ENCODE assay signal across 18 cellular contexts in the genomic region with DNA sequence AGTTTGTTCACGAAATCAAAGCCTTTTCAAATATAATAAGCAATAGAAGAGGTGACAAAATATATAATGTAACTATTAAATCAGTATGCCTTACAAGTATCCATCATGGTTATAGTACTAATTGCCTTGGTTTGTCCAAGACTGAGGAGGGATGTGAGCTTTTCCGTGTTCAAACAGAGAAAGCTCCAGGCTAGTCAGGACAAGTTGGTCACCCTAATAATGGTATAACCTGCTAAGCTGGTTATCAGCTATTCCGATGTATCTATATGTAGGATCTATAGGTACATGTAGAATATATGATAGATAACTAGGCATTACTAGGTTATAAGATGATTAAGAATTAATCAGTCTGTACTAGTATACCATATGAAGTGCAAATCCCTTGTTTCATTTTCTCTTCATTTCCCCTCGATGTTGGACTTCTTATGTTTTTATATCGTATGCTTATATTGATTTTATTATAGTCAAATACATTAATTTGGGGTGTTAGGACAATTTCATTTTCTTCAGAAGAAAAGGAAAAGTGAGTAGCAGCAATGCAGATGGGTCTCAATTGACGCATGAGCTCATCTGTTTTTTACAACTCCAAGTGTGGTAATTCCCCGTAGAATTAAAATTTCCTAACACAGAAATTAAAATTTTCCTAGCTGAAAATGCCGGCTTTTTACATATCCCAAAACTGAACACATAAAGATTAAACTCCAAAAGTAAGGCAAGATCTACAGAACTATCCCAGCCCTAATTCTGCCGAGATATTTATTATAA.
DNase-seq lines count a peak whose midpoint lies in the region; ATAC-seq and TF ChIP-seq lines count a peak whose summit lies in the region.
"Had no signal": no experiment of that assay in that cellular context is flagged by ENCODE, and none has a peak within 500 bp of the region (broad histone marks: within the 10 kb centered on the region; RNA-seq: fewer than 3 reads in every experiment).

No MANE protein-coding gene starts in this region.

- CTCF ChIA-PET in CD8-positive, alpha-beta T cell (lab: Charles Lee): no interaction called here

- no peak for TF ChIP-seq POLR2A in heart left ventricle (IDR thresholded peaks at IDR 0.05)

- H3K27ac ChIP-seq in heart left ventricle (peak overlapping the region in 9 of 12 donors; percentile 8 to 55 (median 24)), right cardiac atrium (ENCODE audit: low read length) (no peak overlapping the region), heart right ventricle (peak overlapping the region in 8 of 10 donors; percentile 3 to 59 (median 51)), psoas muscle (peak overlapping the region; percentile 53), brain microvascular endothelial cell (no peak overlapping the region)
- H3K27ac ChIP-seq in CD8-positive, alpha-beta T cell (ENCODE audit: low read depth, low read length): no peak overlapping the region
- H3K27ac ChIP-seq: A549 had no signal

- no peak overlapping the region for H3K4me3 ChIP-seq in heart left ventricle
- H3K4me3 ChIP-seq in right cardiac atrium (ENCODE audit: low read length): no peak overlapping the region
- no peak overlapping the region for H3K4me3 ChIP-seq in heart right ventricle
- H3K4me3 ChIP-seq in psoas muscle: no peak overlapping the region
- H3K4me3 ChIP-seq in brain microvascular endothelial cell (ENCODE audit: low read depth, low read length): no peak overlapping the region
- no peak overlapping the region for H3K4me3 ChIP-seq in CD8-positive, alpha-beta T cell (ENCODE audit: low read depth, low read length)
- H3K4me3 ChIP-seq: A549 had no signal

- H3K36me3 Mint-ChIP-seq in CD8-positive, alpha-beta T cell: peaks cover 35% of the 10 kb centered on the region
- H3K36me3 Mint-ChIP-seq: CD14-positive monocyte had no signal

- in situ Hi-C loops in brain microvascular endothelial cell (cut with HindIII; ENCODE audit: low pct_ligation_motif_present, low sequenced_read_pairs): no loop called here

- WGBS in heart left ventricle, 4 donors: 88 to 92% (median 91%) methylated on average over 9 of the region's 9 CpGs
- 87% methylated on average over 9 of the region's 9 CpGs for WGBS in right cardiac atrium
- 91 to 94% methylated on average over 9 of the region's 9 CpGs for WGBS in heart right ventricle, 2 donors
- WGBS in psoas muscle, 3 donors: 71 to 88% (median 77%) methylated on average over 9 of the region's 9 CpGs

- H3K27me3 ChIP-seq in heart left ventricle: no peaks in the 10 kb centered on the region
- H3K27me3 ChIP-seq in right cardiac atrium (ENCODE audit: control insufficient read depth, insufficient read depth): no peaks in the 10 kb centered on the region
- H3K27me3 ChIP-seq in heart right ventricle: no peaks in the 10 kb centered on the region
- no peaks in the 10 kb centered on the region for H3K27me3 ChIP-seq in psoas muscle (ENCODE audit: insufficient read depth in 3 of 3, low read length in 2 of 3)
- no peaks in the 10 kb centered on the region for H3K27me3 ChIP-seq in brain microvascular endothelial cell (replicated peaks)
- no peaks in the 10 kb centered on the region for H3K27me3 ChIP-seq in CD8-positive, alpha-beta T cell (ENCODE audit: insufficient read depth, low read length)

- H3K9me3 Mint-ChIP-seq in CD8-positive, alpha-beta T cell: no peaks in the 10 kb centered on the region
- H3K9me3 Mint-ChIP-seq: CD14-positive monocyte, IgD-negative memory B cell had no signal

- intact Hi-C loops in heart left ventricle (cut with DNase I) (no loop called here), right cardiac atrium (cut with DNase I) (no loop called here), heart right ventricle (cut with DNase I) (no loop called here), psoas muscle (cut with DNase I) (no loop called here)
- intact Hi-C loops in CD8-positive, alpha-beta T cell (cut with DNase I, micrococcal nuclease): no loop called here

- H3K4me1 ChIP-seq in heart left ventricle: peaks cover 0 to 43% (median 14%) of the 10 kb centered on the region in 12 donors
- H3K4me1 ChIP-seq in right cardiac atrium (ENCODE audit: control insufficient read depth, insufficient read depth, low read length): peaks cover 2% of the 10 kb centered on the region
- peaks cover 0 to 47% (median 21%) of the 10 kb centered on the region in 9 donors for H3K4me1 ChIP-seq in heart right ventricle
- peaks cover 56% of the 10 kb centered on the region for H3K4me1 ChIP-seq in psoas muscle
- H3K4me1 ChIP-seq in CD8-positive, alpha-beta T cell (ENCODE audit: insufficient read depth, low read length): no peaks in the 10 kb centered on the region

- H3K36me3 ChIP-seq in heart left ventricle: no peaks in the 10 kb centered on the region
- H3K36me3 ChIP-seq in heart right ventricle: no peaks in the 10 kb centered on the region
- H3K36me3 ChIP-seq in psoas muscle (ENCODE audit: insufficient read depth in 1 of 2, low read depth in 1 of 2): no peaks in the 10 kb centered on the region
- H3K36me3 ChIP-seq in brain microvascular endothelial cell (replicated peaks): no peaks in the 10 kb centered on the region
- no peaks in the 10 kb centered on the region for H3K36me3 ChIP-seq in CD8-positive, alpha-beta T cell (ENCODE audit: insufficient read depth, low read length)

- no peaks in the 10 kb centered on the region for H3K9me3 ChIP-seq in heart left ventricle
- no peaks in the 10 kb centered on the region for H3K9me3 ChIP-seq in right cardiac atrium (ENCODE audit: control insufficient read depth, low read length)
- no peaks in the 10 kb centered on the region for H3K9me3 ChIP-seq in heart right ventricle
- no peaks in the 10 kb centered on the region for H3K9me3 ChIP-seq in psoas muscle
- H3K9me3 ChIP-seq in CD8-positive, alpha-beta T cell (ENCODE audit: low read length): no peaks in the 10 kb centered on the region
- H3K9me3 ChIP-seq: A549 had no signal

- H3K4me1 Mint-ChIP-seq in CD8-positive, alpha-beta T cell (ENCODE audit: low read depth): peaks cover 24% of the 10 kb centered on the region
- H3K4me1 Mint-ChIP-seq: B cell had no signal

- no peak overlapping the region for H3K4me3 Mint-ChIP-seq in CD8-positive, alpha-beta T cell
- H3K4me3 Mint-ChIP-seq: B cell, CD14-positive monocyte, IgD-negative memory B cell had no signal

- POLR2A ChIA-PET in CD8-positive, alpha-beta T cell (lab: Charles Lee): no interaction called here

- no peaks in the 10 kb centered on the region for H3K27me3 Mint-ChIP-seq in CD8-positive, alpha-beta T cell (ENCODE audit: low read depth)
- H3K27me3 Mint-ChIP-seq: B cell, IgD-negative memory B cell had no signal

- TF ChIP-seq CTCF in heart left ventricle (IDR thresholded peaks at IDR 0.05) (no peak), heart right ventricle (IDR thresholded peaks at IDR 0.05) (no peak), psoas muscle (IDR thresholded peaks at IDR 0.05) (no peak), brain microvascular endothelial cell (IDR thresholded peaks at IDR 0.05; ENCODE audit: low read depth, low read length, missing control alignments) (no peak)
- no peak for TF ChIP-seq CTCF in CD8-positive, alpha-beta T cell (IDR thresholded peaks at IDR 0.05)

- no peak for ATAC-seq in heart left ventricle
- no peak for ATAC-seq in right cardiac atrium
- ATAC-seq in heart right ventricle: peak in 2 of 8 donors; percentile 17 to 59
- ATAC-seq in psoas muscle: no peak
- ATAC-seq in CD8-positive, alpha-beta T cell: no peak
- ATAC-seq: A549 had no signal

- DNase-seq in heart left ventricle (no peak), right cardiac atrium (no peak), heart right ventricle (no peak), psoas muscle (no peak), brain microvascular endothelial cell (no peak)
- no peak for DNase-seq in activated CD4-positive, CD25-positive, alpha-beta regulatory T cell (lab: John Stamatoyannopoulos, UW)
- no peak for DNase-seq in CD8-positive, alpha-beta T cell
- DNase-seq: DMS53, GDM1, NCI-H1417, NCI-H1694 treated with DMSO at 0.1 percent for 48 hours, NCI-H446 treated with DMSO at 0.1 percent for 48 hours, NCI-H526 treated with DMSO at 0.1 percent for 48 hours, OCI-M1 had no signal

- H3K27ac Mint-ChIP-seq in CD8-positive, alpha-beta T cell: no peak overlapping the region
- H3K27ac Mint-ChIP-seq: B cell, CD14-positive monocyte, IgD-negative memory B cell had no signal

Comparison
In these comparisons a context has a peak if more than half of its experiments do, and no peak if none do; other contexts are left out.
1. H3K27ac ChIP-seq: peak in heart left ventricle (9 of 12), heart right ventricle (8 of 10) and psoas muscle (single experiment); none in right cardiac atrium (single experiment), brain microvascular endothelial cell (single experiment) and CD8-positive, alpha-beta T cell (single experiment).